15 cellular contexts compared by ENCODE assay signal in the genomic region with DNA sequence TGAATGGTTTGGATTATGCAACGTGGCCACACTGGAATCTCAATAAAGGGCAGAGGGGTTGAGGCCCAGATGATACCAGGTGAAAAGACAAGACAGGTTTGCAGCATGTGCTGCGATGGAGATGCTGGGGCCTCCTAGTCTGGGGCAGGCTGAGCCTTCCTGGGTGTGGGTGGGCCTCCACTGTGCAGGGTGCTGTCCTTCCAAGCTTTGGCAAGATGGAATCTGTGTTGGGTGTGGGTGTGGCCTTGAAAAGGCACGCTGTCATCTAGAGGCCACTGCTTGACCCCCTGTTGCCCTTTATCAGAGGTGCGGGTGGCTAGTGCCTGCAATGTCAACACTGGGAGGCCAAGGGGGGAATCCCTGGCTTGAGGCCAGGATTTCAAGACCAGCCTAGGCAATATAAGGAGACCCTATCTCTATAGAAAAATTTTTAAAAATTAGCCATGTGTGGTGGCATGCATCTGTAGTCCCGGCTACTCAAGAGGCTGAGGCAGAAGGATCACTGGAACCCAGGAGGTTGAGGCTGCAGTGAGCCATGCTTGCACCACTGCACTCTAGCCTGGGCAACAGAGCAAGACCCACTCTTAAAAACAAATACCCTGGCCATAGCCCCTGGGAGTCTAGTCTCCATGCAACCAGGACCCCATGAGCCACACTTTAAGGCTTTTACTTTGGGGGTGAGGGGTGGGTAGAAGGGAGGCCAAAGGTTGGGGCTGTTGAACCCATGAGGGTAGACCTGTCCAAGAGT. TPM values are rescaled to one million over a fixed set of nuclear protein-coding genes. Genes with fewer than 3 reads are reported as not detected.
A peak's percentile ranks its signal among the peaks of the same experiment; 100 is the strongest.
DNase-seq lines count a peak whose midpoint lies in the region; ATAC-seq and TF ChIP-seq lines count a peak whose summit lies in the region.
"Had no signal": no experiment of that assay in that cellular context is flagged by ENCODE, and none has a peak within 500 bp of the region (broad histone marks: within the 10 kb centered on the region; RNA-seq: fewer than 3 reads in every experiment).

No MANE protein-coding gene starts in this region.

- peak; percentile 60 to 62 for DNase-seq in activated T-cell treated with anti-CD3 and anti-CD28 coated beads, Interleukin-2, amount 50 U/mL, for 48 hours
- no peak for DNase-seq in activated T-cell treated with anti-CD3 and anti-CD28 coated beads for 4 hours
- peak; percentile 24 for DNase-seq in M059J (ENCODE audit: low read depth)
- no peak for DNase-seq in activated CD8-positive, alpha-beta T cell treated with anti-CD3 and anti-CD28 coated beads for 36 hours
- DNase-seq in AG08395 (ENCODE audit: low spot score) = no peak
- DNase-seq in effector memory CD4-positive, alpha-beta T cell = no peak
- DNase-seq: amygdala; GF-D8; heart right ventricle; mesendoderm; stimulated activated naive CD4-positive, alpha-beta T cell treated with Interleukin-2 at 50 U/mL for 16 hours; uterus had no signal

- H3K27ac Mint-ChIP-seq in activated CD8-positive, alpha-beta T cell treated with anti-CD3 and anti-CD28 coated beads for 36 hours = no peak overlapping the region
- no peak overlapping the region for H3K27ac Mint-ChIP-seq in stimulated activated memory B cell treated with anti-CD40 and anti-IgM and Interleukin-4, amounts not matched to agents 10 μg/mL and 1 μg/mL and 100 μg/mL, for 72 hours

- intact Hi-C loops in activated CD8-positive, alpha-beta T cell treated with anti-CD3 and anti-CD28 coated beads for 36 hours (cut with micrococcal nuclease) = no loop called here

- H3K4me1 ChIP-seq in effector memory CD4-positive, alpha-beta T cell (ENCODE audit: control insufficient read depth, insufficient read depth, low read length, poor library complexity, severe bottlenecking) = peaks cover 1% of the 10 kb centered on the region
- H3K4me1 ChIP-seq: heart right ventricle, uterus had no signal

- H3K27me3 ChIP-seq in effector memory CD4-positive, alpha-beta T cell (replicated peaks; ENCODE audit: control insufficient read depth, insufficient read depth, low read length, poor library complexity, severe bottlenecking) = no peaks in the 10 kb centered on the region
- H3K27me3 ChIP-seq: heart right ventricle, uterus had no signal

- H3K4me1 Mint-ChIP-seq in activated CD8-positive, alpha-beta T cell treated with anti-CD3 and anti-CD28 coated beads for 36 hours (ENCODE audit: low read depth) = peaks cover 16% of the 10 kb centered on the region
- H3K4me1 Mint-ChIP-seq in stimulated activated memory B cell treated with anti-CD40 and anti-IgM and Interleukin-4, amounts not matched to agents 10 μg/mL and 1 μg/mL and 100 μg/mL, for 72 hours = peaks cover 2% of the 10 kb centered on the region

- peaks cover 45% of the 10 kb centered on the region for H3K36me3 Mint-ChIP-seq in activated CD8-positive, alpha-beta T cell treated with anti-CD3 and anti-CD28 coated beads for 36 hours (ENCODE audit: low read depth)
- no peaks in the 10 kb centered on the region for H3K36me3 Mint-ChIP-seq in stimulated activated memory B cell treated with anti-CD40 and anti-IgM and Interleukin-4, amounts not matched to agents 10 μg/mL and 1 μg/mL and 100 μg/mL, for 72 hours

- H3K9me3 ChIP-seq in effector memory CD4-positive, alpha-beta T cell (ENCODE audit: control insufficient read depth, low read length) = no peaks in the 10 kb centered on the region
- H3K9me3 ChIP-seq: heart right ventricle, uterus had no signal

- TF ChIP-seq CTCF in activated CD8-positive, alpha-beta T cell treated with anti-CD3 and anti-CD28 coated beads for 36 hours (IDR thresholded peaks at IDR 0.05) = no peak

- no peak overlapping the region for H3K4me3 ChIP-seq in effector memory CD4-positive, alpha-beta T cell (ENCODE audit: insufficient read depth, low read depth, low read length, poor library complexity, severe bottlenecking)
- H3K4me3 ChIP-seq: heart right ventricle, uterus had no signal

- H3K9me3 Mint-ChIP-seq in activated CD8-positive, alpha-beta T cell treated with anti-CD3 and anti-CD28 coated beads for 36 hours = no peaks in the 10 kb centered on the region
- H3K9me3 Mint-ChIP-seq in stimulated activated memory B cell treated with anti-CD40 and anti-IgM and Interleukin-4, amounts not matched to agents 10 μg/mL and 1 μg/mL and 100 μg/mL, for 72 hours = no peaks in the 10 kb centered on the region

- CTCF ChIA-PET in activated CD8-positive, alpha-beta T cell treated with anti-CD3 and anti-CD28 coated beads for 36 hours (lab: Charles Lee) = interaction anchor here (1.3 to 5.5 kb wide), 2 partner anchors 273 to 299 kb away, joined by 3 to 21 read pairs; no protein-coding TSS in a partner anchor

- H3K36me3 ChIP-seq in effector memory CD4-positive, alpha-beta T cell (ENCODE audit: control insufficient read depth, insufficient read depth, low read length) = no peaks in the 10 kb centered on the region
- H3K36me3 ChIP-seq: uterus had no signal

- no peak overlapping the region for H3K4me3 Mint-ChIP-seq in activated CD8-positive, alpha-beta T cell treated with anti-CD3 and anti-CD28 coated beads for 36 hours
- H3K4me3 Mint-ChIP-seq in stimulated activated memory B cell treated with anti-CD40 and anti-IgM and Interleukin-4, amounts not matched to agents 10 μg/mL and 1 μg/mL and 100 μg/mL, for 72 hours = no peak overlapping the region

- POLR2A ChIA-PET in activated CD8-positive, alpha-beta T cell treated with anti-CD3 and anti-CD28 coated beads for 36 hours (lab: Charles Lee) = interaction anchor here (1.2 to 4.3 kb wide), 7 partner anchors 8 to 303 kb away, joined by 3 to 40 read pairs (median 7); partner anchors contain the start of genes HPCAL1 and RRM2

- ATAC-seq in activated CD8-positive, alpha-beta T cell treated with anti-CD3 and anti-CD28 coated beads for 36 hours = peak; percentile 26
- peak; percentile 4 for ATAC-seq in stimulated activated memory B cell treated with anti-CD40 and anti-IgM and Interleukin-4, amounts not matched to agents 10 μg/mL and 1 μg/mL and 100 μg/mL, for 72 hours
- no peak for ATAC-seq in GM21576 (IDR thresholded peaks at IDR 0.05; ENCODE audit: unreplicated experiment)
- ATAC-seq: sciatic nerve had no signal

- H3K27ac ChIP-seq in effector memory CD4-positive, alpha-beta T cell (ENCODE audit: insufficient read depth, low read length, poor library complexity, severe bottlenecking) = no peak overlapping the region
- H3K27ac ChIP-seq: heart right ventricle, uterus had no signal

- H3K27me3 Mint-ChIP-seq in activated CD8-positive, alpha-beta T cell treated with anti-CD3 and anti-CD28 coated beads for 36 hours = no peaks in the 10 kb centered on the region
- no peaks in the 10 kb centered on the region for H3K27me3 Mint-ChIP-seq in stimulated activated memory B cell treated with anti-CD40 and anti-IgM and Interleukin-4, amounts not matched to agents 10 μg/mL and 1 μg/mL and 100 μg/mL, for 72 hours

RNA-seq across cellular contexts. Expression of gene RRM2, which starts 13.8 kb away (rescaled TPM):
- 110 and 170 TPM in 2 replicates for total RNA-seq in M059J (2014; rRNA removed; shearing (Covaris generic))
- total RNA-seq in activated CD8-positive, alpha-beta T cell treated with anti-CD3 and anti-CD28 coated beads for 36 hours = 100 to 1,000 TPM; 368 to 396 TPM

RNA-seq across cellular contexts. Expression of gene CYS1, which starts 56.1 kb away (rescaled TPM):
- 0.10 and 0.79 TPM in 2 replicates for total RNA-seq in M059J (2014; rRNA removed; shearing (Covaris generic))
- under 1 TPM; 0.11 to 0.32 TPM for total RNA-seq in activated CD8-positive, alpha-beta T cell treated with anti-CD3 and anti-CD28 coated beads for 36 hours

Comparison
In these comparisons a context has a peak if more than half of its experiments do, and no peak if none do; other contexts are left out.
1. DNase-seq: peak in activated T-cell treated with anti-CD3 and anti-CD28 coated beads, Interleukin-2, amount 50 U/mL, for 48 hours (2 of 2) and M059J (single experiment); none in activated T-cell treated with anti-CD3 and anti-CD28 coated beads for 4 hours (single experiment), activated CD8-positive, alpha-beta T cell treated with anti-CD3 and anti-CD28 coated beads for 36 hours (single experiment), AG08395 (single experiment) and effector memory CD4-positive, alpha-beta T cell (0 of 3).